In genomic region chr9:107487521-107488399, GRCh38 we compare ENCODE assay signal across 8 cellular contexts. TPM values are rescaled to one million over a fixed set of nuclear protein-coding genes. Genes with fewer than 3 reads are reported as not detected.
A peak's percentile ranks its signal among the peaks of the same experiment; 100 is the strongest.
DNase-seq lines count a peak whose midpoint lies in the region; ATAC-seq and TF ChIP-seq lines count a peak whose summit lies in the region.

No MANE protein-coding gene starts in this region.

- peak overlapping the region; percentile 74 for H3K27ac Mint-ChIP-seq in T-helper 17 cell

- H3K27me3 Mint-ChIP-seq in T-helper 17 cell: peaks cover 58% of the 10 kb centered on the region

- H3K4me3 ChIP-seq in fibroblast of villous mesenchyme (ENCODE audit: low read depth, low read length) (peak overlapping the region; percentile 68), neutrophil (ENCODE audit: low read depth in 1 of 2, low read length in 1 of 2) (peak overlapping the region; percentile 64 to 66)

- H3K4me3 Mint-ChIP-seq in T-helper 17 cell: peak overlapping the region; percentile 90

- H3K27ac ChIP-seq in neutrophil: no peak overlapping the region

- ATAC-seq in T-helper 17 cell: no peak

- DNase-seq in SIG-M5 treated with dmso at 0.1 percent for 504 hours (lab: John Stamatoyannopoulos, UW; ENCODE audit: unreplicated experiment) (peak; percentile 49), SIG-M5 (lab: John Stamatoyannopoulos, UW) (no peak), T-helper 17 cell (no peak), fibroblast of villous mesenchyme (ENCODE audit: low read depth) (peak; percentile 65), SHP77 (lab: John Stamatoyannopoulos, UW) (no peak), hepatic stellate cell (ENCODE audit: low spot score) (no peak), MV-4-11 (lab: John Stamatoyannopoulos, UW) (no peak)

- TF ChIP-seq CTCF in fibroblast of villous mesenchyme (IDR thresholded peaks at IDR 0.05; ENCODE audit: insufficient read depth, low read depth, low read length) (peak; percentile 58), neutrophil (IDR thresholded peaks at IDR 0.05) (no peak)

- H3K4me1 ChIP-seq in neutrophil (ENCODE audit: control insufficient read depth in 1 of 2, insufficient read depth in 1 of 2, low read depth in 1 of 2, low read length in 1 of 2): peaks cover 41 to 42% of the 10 kb centered on the region in 2 experiments

- H3K36me3 ChIP-seq in neutrophil: no peaks in the 10 kb centered on the region

- H3K9me3 ChIP-seq in T-helper 17 cell (ENCODE audit: control insufficient read depth, low read length, poor library complexity, severe bottlenecking) (no peaks in the 10 kb centered on the region), neutrophil (no peaks in the 10 kb centered on the region)

- peaks cover 6% of the 10 kb centered on the region for H3K36me3 Mint-ChIP-seq in T-helper 17 cell (ENCODE audit: low read depth)

- peaks cover 6% of the 10 kb centered on the region for H3K4me1 Mint-ChIP-seq in T-helper 17 cell

- H3K27me3 ChIP-seq in neutrophil: peaks cover 80% of the 10 kb centered on the region

RNA-seq across cellular contexts. Expression of gene KLF4, which starts 1.8 kb away (rescaled TPM):
- total RNA-seq in T-helper 17 cell: 10 to 100 TPM; 22.1 to 55.3 TPM
- total RNA-seq in fibroblast of villous mesenchyme: 2.6 and 3.5 TPM in 2 replicates

Comparison
In these comparisons a context has a peak if more than half of its experiments do, and no peak if none do; other contexts are left out.
1. DNase-seq: peak in SIG-M5 treated with dmso at 0.1 percent for 504 hours (single experiment) and fibroblast of villous mesenchyme (single experiment); none in SIG-M5 (single experiment), T-helper 17 cell (0 of 3), SHP77 (0 of 2), hepatic stellate cell (single experiment) and MV-4-11 (single experiment).